In the genomic region with DNA sequence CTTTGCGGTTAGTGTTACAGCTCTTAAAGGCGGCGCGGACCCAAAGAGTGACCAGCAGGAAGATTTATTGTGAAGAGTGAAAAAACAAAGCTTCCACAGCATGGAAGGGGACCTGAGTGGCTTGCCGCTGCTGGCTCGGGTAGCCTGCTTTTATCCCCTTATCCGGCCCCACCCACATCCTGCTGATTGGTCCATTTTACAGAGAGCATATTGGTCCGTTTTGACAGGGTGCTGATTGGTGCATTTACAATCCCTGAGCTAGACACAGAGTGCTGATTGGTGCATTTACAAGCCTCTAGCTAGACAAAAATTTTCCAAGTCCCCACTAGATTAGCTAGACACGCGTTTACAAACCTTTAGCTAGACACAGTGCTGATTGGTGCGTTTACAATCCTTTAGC, we compare ENCODE assay signal across 11 cellular contexts. TPM values are rescaled to one million over a fixed set of nuclear protein-coding genes. Genes with fewer than 3 reads are reported as not detected.
"Had no signal": no experiment of that assay in that cellular context is flagged by ENCODE, and none has a peak within 500 bp of the region (broad histone marks: within the 10 kb centered on the region; RNA-seq: fewer than 3 reads in every experiment).

No MANE protein-coding gene starts in this region.

RNA-seq across cellular contexts. Expression of gene CAMP, which starts 47.9 kb away (rescaled TPM):
- total RNA-seq: activated CD4-positive, alpha-beta memory T cell treated with anti-CD3 and anti-CD28 coated beads, Interleukin-2, amount 10 ng/mL, durations not matched to agents 7 days and 5 days; activated CD4-positive, alpha-beta T cell treated with anti-CD3 and anti-CD28 coated beads, Interleukin-2, amount 10 ng/mL, durations not matched to agents 7 days and 5 days; activated CD8-positive, alpha-beta memory T cell treated with anti-CD3 and anti-CD28 coated beads for 36 hours; activated naive CD8-positive, alpha-beta T cell treated with anti-CD3 and anti-CD28 coated beads, Interleukin-2, amount 10 ng/mL, durations not matched to agents 7 days and 5 days; activated T-cell treated with anti-CD3 and anti-CD28 coated beads, Interleukin-2, amount 50 U/mL, for 4 hours; activated T-cell treated with anti-CD3 and anti-CD28 coated beads, Interleukin-2, amount 50 U/mL, for 72 hours; activated T-helper 1 cell treated with anti-CD3 and anti-CD28 coated beads, Interleukin-12 subunit alpha, Interleukin-12 subunit beta, Interleukin-2, Interleukin-4 antibody, amounts not matched to agents 30 ng/mL and 10 ng/mL and 1 ng/mL, durations not matched to agents 14 hours and 24 hours and 36 hours; activated T-helper 17 cell treated with anti-CD3 and anti-CD28 coated beads, Interleukin-2, amount 50 U/mL, for 72 hours; ascending aorta; cardiac muscle cell; chondrocyte had no signal
